Comparison of ENCODE assay signal across 1 cellular context in the genomic region with DNA sequence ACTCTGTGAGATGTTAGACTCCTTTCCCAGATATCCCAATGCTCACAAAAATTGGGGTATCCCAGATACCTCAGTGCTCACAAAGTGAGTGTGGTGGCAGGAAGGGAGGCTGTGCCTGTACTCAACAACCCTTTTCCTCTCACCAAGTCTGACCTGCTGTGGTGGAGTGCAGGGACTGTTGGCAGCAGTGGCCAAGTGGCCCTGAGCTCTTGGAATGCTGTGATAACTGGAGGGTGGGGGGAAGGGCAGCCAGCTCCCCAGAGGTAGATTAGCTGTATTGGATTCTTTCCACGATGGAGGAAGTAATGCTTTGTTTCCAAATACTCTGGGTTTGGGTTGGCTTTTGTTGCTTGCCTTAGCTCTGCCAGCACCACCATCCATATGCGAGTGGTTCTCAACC.
TF ChIP-seq lines count a peak whose summit lies in the region.

No MANE protein-coding gene starts in this region.

TF ChIP-seq in HepG2, 621 proteins besides CTCF, POLR2A, EP300 and RAD21:
- TF ChIP-seq TEAD3 (CRISPR knock-in tag; optimal IDR thresholded peaks at IDR 0.05; ENCODE audit: borderline replicate concordance) (peak; percentile 30), SETDB1 (CRISPR knock-in tag; IDR thresholded peaks at IDR 0.05; ENCODE audit: borderline replicate concordance) (no peak), EEA1 (CRISPR knock-in tag; IDR thresholded peaks at IDR 0.05; ENCODE audit: borderline replicate concordance) (no peak), ZNF281 (CRISPR knock-in tag; IDR thresholded peaks at IDR 0.05; ENCODE audit: borderline replicate concordance) (peak; percentile 50; the same call in 1 of the 2 replicates), ZNF687 (CRISPR knock-in tag; IDR thresholded peaks at IDR 0.05) (peak; percentile 35; the same call in 1 of the 2 replicates), ZNF460 (CRISPR knock-in tag; IDR thresholded peaks at IDR 0.05; ENCODE audit: borderline replicate concordance) (no peak)
